ENCODE assay signal across 1 cellular context in the genomic region with DNA sequence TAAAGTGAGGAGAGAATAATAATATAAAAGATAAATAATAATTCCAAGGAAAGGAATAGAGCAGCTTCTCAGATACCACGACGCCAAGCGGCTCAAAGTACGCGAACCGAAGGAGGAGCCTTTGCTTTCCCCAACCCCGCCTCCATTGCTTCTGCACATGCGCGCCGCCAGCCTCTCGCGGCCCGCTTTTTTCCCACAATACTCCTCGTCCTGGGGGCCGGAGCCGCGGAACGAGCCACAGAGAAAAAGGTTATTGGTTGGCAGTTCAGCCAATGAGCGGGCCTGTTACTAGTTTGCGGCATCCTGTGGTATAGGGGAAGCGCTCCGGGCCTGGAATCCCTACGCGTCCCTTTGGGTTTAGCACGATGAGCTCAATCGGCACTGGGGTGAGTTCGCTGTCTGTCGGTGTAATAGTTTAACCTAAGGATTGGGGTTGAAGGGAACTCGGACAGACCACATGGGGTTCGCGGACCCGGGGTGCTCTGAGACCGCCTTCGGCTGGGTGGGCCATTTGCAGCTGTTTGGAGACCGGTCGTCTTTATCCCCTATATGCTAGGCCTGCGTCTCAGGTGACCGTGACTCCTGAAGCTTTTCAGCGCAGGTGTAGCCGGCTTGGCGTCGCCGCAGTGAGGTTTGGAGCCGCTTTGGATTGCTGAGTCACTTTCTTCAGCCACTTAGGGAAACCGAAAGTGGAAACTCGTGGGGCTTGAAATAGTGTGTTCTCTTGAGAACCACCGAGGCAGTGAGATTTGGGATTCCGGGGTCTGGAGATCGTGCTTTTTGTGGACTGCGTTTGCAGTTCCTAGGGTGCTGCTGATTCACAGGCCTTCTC.
TF ChIP-seq lines count a peak whose summit lies in the region.

Gene PSMA3 (plus strand): TSS at position 288 of the 832 bp plus-strand sequence. CDS start 78 bp downstream, at position 366.

TF ChIP-seq in HepG2, 621 proteins besides CTCF, POLR2A, EP300 and RAD21 (continued from another document):
- TF ChIP-seq ZNF570 (CRISPR knock-in tag; IDR thresholded peaks at IDR 0.05; ENCODE audit: borderline replicate concordance) (no peak), TCF7L2 (IDR thresholded peaks at IDR 0.05; ENCODE audit: low read depth, low read length) (no peak), NBN (conservative IDR thresholded peaks at IDR 0.05) (no peak), CREM (IDR thresholded peaks at IDR 0.05) (peak; percentile 40; the same call in 1 of the 2 replicates), CREM (CRISPR knock-in tag; IDR thresholded peaks at IDR 0.05) (0 out of 2 replicates have a peak, but pooled peaks have one; percentile 2), PPARG (CRISPR knock-in tag; conservative IDR thresholded peaks at IDR 0.05) (0 out of 2 replicates have a peak, but pooled peaks have one; percentile 36), WIZ (CRISPR knock-in tag; IDR thresholded peaks at IDR 0.05) (no peak), TBX3 (IDR thresholded peaks at IDR 0.05; ENCODE audit: borderline replicate concordance) (no peak), SPEN (CRISPR knock-in tag; IDR thresholded peaks at IDR 0.05; ENCODE audit: low read depth) (peak; percentile 13; the same call in 1 of the 2 replicates), ZNF503 (CRISPR knock-in tag; IDR thresholded peaks at IDR 0.05) (no peak), SNAI1 (CRISPR knock-in tag; IDR thresholded peaks at IDR 0.05; ENCODE audit: borderline replicate concordance) (no peak; the same call in none of the 2 replicates), ZNF883 (CRISPR knock-in tag; IDR thresholded peaks at IDR 0.05; ENCODE audit: not compliant biosample characterization) (no peak), RBM39 (IDR thresholded peaks at IDR 0.05; ENCODE audit: low read depth, low read length, poor library complexity, severe bottlenecking) (peak; percentile 34), HHEX (CRISPR knock-in tag; IDR thresholded peaks at IDR 0.05) (no peak), ZNF430 (CRISPR knock-in tag; IDR thresholded peaks at IDR 0.05) (no peak; the same call in 1 of the 2 replicates), SRSF1 (optimal IDR thresholded peaks at IDR 0.05; ENCODE audit: low read depth, low read length) (peak; percentile 32)
- TF ChIP-seq, protein P1, sequence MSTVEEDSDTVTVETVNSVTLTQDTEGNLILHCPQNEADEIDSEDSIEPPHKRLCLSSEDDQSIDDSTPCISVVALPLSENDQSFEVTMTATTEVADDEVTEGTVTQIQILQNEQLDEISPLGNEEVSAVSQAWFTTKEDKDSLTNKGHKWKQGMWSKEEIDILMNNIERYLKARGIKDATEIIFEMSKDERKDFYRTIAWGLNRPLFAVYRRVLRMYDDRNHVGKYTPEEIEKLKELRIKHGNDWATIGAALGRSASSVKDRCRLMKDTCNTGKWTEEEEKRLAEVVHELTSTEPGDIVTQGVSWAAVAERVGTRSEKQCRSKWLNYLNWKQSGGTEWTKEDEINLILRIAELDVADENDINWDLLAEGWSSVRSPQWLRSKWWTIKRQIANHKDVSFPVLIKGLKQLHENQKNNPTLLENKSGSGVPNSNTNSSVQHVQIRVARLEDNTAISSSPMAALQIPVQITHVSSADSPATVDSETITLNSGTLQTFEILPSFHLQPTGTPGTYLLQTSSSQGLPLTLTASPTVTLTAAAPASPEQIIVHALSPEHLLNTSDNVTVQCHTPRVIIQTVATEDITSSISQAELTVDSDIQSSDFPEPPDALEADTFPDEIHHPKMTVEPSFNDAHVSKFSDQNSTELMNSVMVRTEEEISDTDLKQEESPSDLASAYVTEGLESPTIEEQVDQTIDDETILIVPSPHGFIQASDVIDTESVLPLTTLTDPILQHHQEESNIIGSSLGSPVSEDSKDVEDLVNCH (CRISPR knock-in tag; IDR thresholded peaks at IDR 0.05): no peak
- TF ChIP-seq, protein P2, sequence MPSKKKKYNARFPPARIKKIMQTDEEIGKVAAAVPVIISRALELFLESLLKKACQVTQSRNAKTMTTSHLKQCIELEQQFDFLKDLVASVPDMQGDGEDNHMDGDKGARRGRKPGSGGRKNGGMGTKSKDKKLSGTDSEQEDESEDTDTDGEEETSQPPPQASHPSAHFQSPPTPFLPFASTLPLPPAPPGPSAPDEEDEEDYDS (CRISPR knock-in tag; IDR thresholded peaks at IDR 0.05): peak; percentile 75
